Comparison of ENCODE assay signal across 12 cellular contexts in the genomic region with DNA sequence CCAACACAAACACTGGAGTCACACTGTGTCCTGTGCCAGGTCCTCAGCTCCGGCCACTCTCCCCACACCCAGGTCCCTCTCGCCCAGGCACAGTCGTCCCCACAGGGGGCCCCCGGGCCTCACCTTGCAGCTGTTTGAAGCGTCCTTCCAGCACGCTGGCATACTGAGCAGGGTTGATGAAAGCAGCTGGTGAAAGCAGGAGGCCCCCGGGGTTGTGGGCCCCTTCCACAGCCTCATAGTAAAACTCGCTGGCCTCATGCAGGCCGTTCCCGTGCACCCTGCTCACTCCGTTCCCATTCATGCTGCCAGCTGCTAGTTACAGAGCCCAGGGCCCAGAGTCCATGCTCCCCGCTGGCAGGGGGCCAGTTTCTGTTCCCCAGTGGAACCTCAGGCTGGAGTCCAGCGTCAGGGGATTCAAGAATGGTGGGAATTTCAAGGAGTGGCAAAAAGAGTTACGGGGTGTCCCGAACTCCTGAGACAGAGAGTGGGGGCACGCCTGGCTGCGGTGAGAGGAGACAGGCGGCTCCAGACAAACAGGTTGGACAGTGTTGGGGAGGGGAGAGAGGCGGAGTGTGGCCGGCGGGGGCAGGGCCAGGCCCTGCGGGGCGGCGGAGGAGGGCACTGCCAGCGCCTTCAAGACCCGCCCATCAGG. TPM values are rescaled to one million over a fixed set of nuclear protein-coding genes. Genes with fewer than 3 reads are reported as not detected.
A peak's percentile ranks its signal among the peaks of the same experiment; 100 is the strongest.
DNase-seq lines count a peak whose midpoint lies in the region; ATAC-seq and TF ChIP-seq lines count a peak whose summit lies in the region.
"Had no signal": no experiment of that assay in that cellular context is flagged by ENCODE, and none has a peak within 500 bp of the region (broad histone marks: within the 10 kb centered on the region; RNA-seq: fewer than 3 reads in every experiment).

No MANE protein-coding gene starts in this region.

- TF ChIP-seq CTCF in BJ (IDR thresholded peaks at IDR 0.05; ENCODE audit: insufficient read depth, low read depth, low read length): peak; percentile 45
- peak; percentile 36 for TF ChIP-seq CTCF in epithelial cell of proximal tubule (conservative IDR thresholded peaks at IDR 0.05; ENCODE audit: low read depth, low read length)
- no peak for TF ChIP-seq CTCF in ovary (IDR thresholded peaks at IDR 0.05)

- POLR2A ChIA-PET in BJ (lab: Charles Lee): no interaction called here

- no peak overlapping the region for H3K4me3 Mint-ChIP-seq in activated naive CD4-positive, alpha-beta T cell treated with anti-CD3 and anti-CD28 coated beads, Interleukin-2, amount 10 ng/mL, durations not matched to agents 7 days and 5 days
- H3K4me3 Mint-ChIP-seq: activated T-helper 1 cell treated with anti-CD3 and anti-CD28 coated beads, Interleukin-12 subunit alpha, Interleukin-12 subunit beta, Interleukin-2, Interleukin-4 antibody, amounts not matched to agents 30 ng/mL and 10 ng/mL and 1 ng/mL, durations not matched to agents 14 hours and 24 hours and 36 hours had no signal

- intact Hi-C loops in ovary (cut with DNase I): no loop called here

- H3K4me3 ChIP-seq in BJ (ENCODE audit: low read depth, low read length) (no peak overlapping the region), epithelial cell of proximal tubule (ENCODE audit: low read depth, low read length) (no peak overlapping the region), mucosa of rectum (ENCODE audit: low read length in 2 of 2) (peak overlapping the region; percentile 15 to 44), ovary (no peak overlapping the region)

- H3K27me3 ChIP-seq in BJ (ENCODE audit: control insufficient read depth, insufficient read depth, low read length) (peaks cover 5% of the 10 kb centered on the region), mucosa of rectum (ENCODE audit: control insufficient read depth in 2 of 2, insufficient read depth in 2 of 2, low read length in 2 of 2) (no peaks in the 10 kb centered on the region), ovary (no peaks in the 10 kb centered on the region)

- WGBS in ovary, 3 donors: 75 to 80% (median 77%) methylated on average over 26 of the region's 26 CpGs

- no peak for ATAC-seq in HG02798 (IDR thresholded peaks at IDR 0.05; ENCODE audit: poor library complexity, unreplicated experiment)

- TF ChIP-seq POLR2A in ovary (IDR thresholded peaks at IDR 0.05): no peak

- H3K9me3 ChIP-seq in mucosa of rectum (ENCODE audit: control insufficient read depth in 2 of 2, low read length in 2 of 2): no peaks in the 10 kb centered on the region
- no peaks in the 10 kb centered on the region for H3K9me3 ChIP-seq in ovary

- no peaks in the 10 kb centered on the region for H3K36me3 Mint-ChIP-seq in activated naive CD4-positive, alpha-beta T cell treated with anti-CD3 and anti-CD28 coated beads, Interleukin-2, amount 10 ng/mL, durations not matched to agents 7 days and 5 days

- H3K27me3 Mint-ChIP-seq in activated naive CD4-positive, alpha-beta T cell treated with anti-CD3 and anti-CD28 coated beads, Interleukin-2, amount 10 ng/mL, durations not matched to agents 7 days and 5 days: peaks cover 71% of the 10 kb centered on the region

- H3K9ac ChIP-seq in mucosa of rectum (ENCODE audit: low read depth in 1 of 2, low read length in 2 of 2): peak overlapping the region in 1 of 2 donors; percentile 38

- H3K27ac Mint-ChIP-seq in activated naive CD4-positive, alpha-beta T cell treated with anti-CD3 and anti-CD28 coated beads, Interleukin-2, amount 10 ng/mL, durations not matched to agents 7 days and 5 days: no peak overlapping the region
- H3K27ac Mint-ChIP-seq: activated T-helper 1 cell treated with anti-CD3 and anti-CD28 coated beads, Interleukin-12 subunit alpha, Interleukin-12 subunit beta, Interleukin-2, Interleukin-4 antibody, amounts not matched to agents 30 ng/mL and 10 ng/mL and 1 ng/mL, durations not matched to agents 14 hours and 24 hours and 36 hours had no signal

- CTCF ChIA-PET in BJ (lab: Yijun Ruan, JAX): interaction anchor here (0.7 to 1.0 kb wide), 2 partner anchors 15 to 23 kb away, joined by 3 read pairs; no protein-coding TSS in a partner anchor
- CTCF ChIA-PET in activated naive CD4-positive, alpha-beta T cell treated with anti-CD3 and anti-CD28 coated beads, Interleukin-2, amount 10 ng/mL, durations not matched to agents 7 days and 5 days (lab: Charles Lee): no interaction called here

- no peaks in the 10 kb centered on the region for H3K9me3 Mint-ChIP-seq in activated naive CD4-positive, alpha-beta T cell treated with anti-CD3 and anti-CD28 coated beads, Interleukin-2, amount 10 ng/mL, durations not matched to agents 7 days and 5 days
- H3K9me3 Mint-ChIP-seq: activated T-helper 1 cell treated with anti-CD3 and anti-CD28 coated beads, Interleukin-12 subunit alpha, Interleukin-12 subunit beta, Interleukin-2, Interleukin-4 antibody, amounts not matched to agents 30 ng/mL and 10 ng/mL and 1 ng/mL, durations not matched to agents 14 hours and 24 hours and 36 hours had no signal

- no peak for TF ChIP-seq EP300 in ovary (IDR thresholded peaks at IDR 0.05)

- H3K27ac ChIP-seq in mucosa of rectum (ENCODE audit: low read depth in 2 of 2, low read length in 2 of 2) (no peak overlapping the region), ovary (no peak overlapping the region)

- H3K36me3 ChIP-seq in BJ (ENCODE audit: control insufficient read depth, insufficient read depth, low read length) (no peaks in the 10 kb centered on the region), mucosa of rectum (ENCODE audit: control insufficient read depth in 2 of 2, insufficient read depth in 2 of 2, low read length in 2 of 2) (no peaks in the 10 kb centered on the region), ovary (no peaks in the 10 kb centered on the region)

- no peak for DNase-seq in BJ (ENCODE audit: low read depth)
- DNase-seq in NCI-H510A (lab: John Stamatoyannopoulos, UW): peak; percentile 63
- DNase-seq in epithelial cell of proximal tubule (ENCODE audit: low read depth): no peak
- no peak for DNase-seq in ovary
- DNase-seq in GOT3 (lab: John Stamatoyannopoulos, UW): no peak
- no peak for DNase-seq in activated naive CD4-positive, alpha-beta T cell treated with anti-CD3 and anti-CD28 coated beads, Interleukin-2, amount 10 ng/mL, durations not matched to agents 7 days and 5 days
- DNase-seq: NCI-H2081 treated with DMSO at 0.1 percent for 48 hours; SHP77; stimulated activated CD4-positive, alpha-beta T cell treated with anti-CD3 and anti-CD28 coated beads, Interleukin-12 subunit alpha, Interleukin-12 subunit beta, amount 100 ng/mL, for 4 hours had no signal

- H3K4me1 Mint-ChIP-seq in activated naive CD4-positive, alpha-beta T cell treated with anti-CD3 and anti-CD28 coated beads, Interleukin-2, amount 10 ng/mL, durations not matched to agents 7 days and 5 days: peaks cover 16% of the 10 kb centered on the region

- H3K4me1 ChIP-seq in mucosa of rectum (ENCODE audit: control insufficient read depth in 2 of 2, insufficient read depth in 2 of 2, low read length in 2 of 2): peaks cover 8 to 9% of the 10 kb centered on the region in 2 donors
- H3K4me1 ChIP-seq in ovary (ENCODE audit: insufficient read depth): no peaks in the 10 kb centered on the region

RNA-seq across cellular contexts. Expression of a gene that starts 10.6 kb away (rescaled TPM):
- polyA plus RNA-seq in BJ (2011; rRNA removed): 0.07 and 0.25 TPM in 2 replicates
- 0.10 and 0.28 TPM in 2 replicates for polyA minus RNA-seq in BJ (2011; rRNA and poly(A)+ RNA removed)
- total RNA-seq in epithelial cell of proximal tubule: 63.9 and 78.9 TPM in 2 replicates
- total RNA-seq in ovary: 10 to 100 TPM in 3 of 7 donors, 1 to 10 TPM in 4; 1.5 to 26.9 (median 8.8) TPM
- 1 to 10 TPM; 1.4 to 1.9 TPM for polyA plus RNA-seq in ovary

RNA-seq across cellular contexts. Expression of a gene that starts 40.8 kb away (rescaled TPM):
- 26.7 and 29.6 TPM in 2 replicates for polyA plus RNA-seq in BJ (2011; rRNA removed)
- polyA minus RNA-seq in BJ (2011; rRNA and poly(A)+ RNA removed): 10.9 and 18.5 TPM in 2 replicates
- total RNA-seq in epithelial cell of proximal tubule: 4.0 and 17.3 TPM in 2 replicates
- total RNA-seq in ovary: 10 to 100 TPM; 16.1 to 34.4 (median 27.6) TPM
- 10 to 100 TPM; 33.8 to 46.2 TPM for polyA plus RNA-seq in ovary

Comparison
In these comparisons a context has a peak if more than half of its experiments do, and no peak if none do; other contexts are left out.
1. H3K4me3 ChIP-seq: peak in mucosa of rectum (2 of 2); none in BJ (single experiment), epithelial cell of proximal tubule (single experiment) and ovary (single experiment).
2. CTCF ChIP-seq: peak in BJ (single experiment) and epithelial cell of proximal tubule (single experiment); none in ovary (0 of 3).